In genomic region chr15:69634860-69635259, GRCh38 we compare ENCODE assay signal across 9 cellular contexts.
"Had no signal": no experiment of that assay in that cellular context is flagged by ENCODE, and none has a peak within 500 bp of the region (broad histone marks: within the 10 kb centered on the region; RNA-seq: fewer than 3 reads in every experiment).

No MANE protein-coding gene starts in this region.

- H3K27ac ChIP-seq: GM23248 had no signal

- FAIRE-seq: HTR-8/SVneo had no signal

- ATAC-seq: HCT116 had no signal

- H3K4me1 ChIP-seq: HAP-1 had no signal

- H3K27ac Mint-ChIP-seq: HFFc6, IgD-negative memory B cell had no signal

- H3K4me3 ChIP-seq: GM23248, HAP-1 had no signal

- H3K4me3 Mint-ChIP-seq: HFFc6, IgD-negative memory B cell had no signal

- H3K36me3 ChIP-seq: HAP-1 had no signal

- DNase-seq: GM23248, GOT3, H7, HFFc6, KG1 had no signal

- H3K9me3 Mint-ChIP-seq: HFFc6 had no signal
